Comparison of ENCODE assay signal across 23 cellular contexts in the genomic region with DNA sequence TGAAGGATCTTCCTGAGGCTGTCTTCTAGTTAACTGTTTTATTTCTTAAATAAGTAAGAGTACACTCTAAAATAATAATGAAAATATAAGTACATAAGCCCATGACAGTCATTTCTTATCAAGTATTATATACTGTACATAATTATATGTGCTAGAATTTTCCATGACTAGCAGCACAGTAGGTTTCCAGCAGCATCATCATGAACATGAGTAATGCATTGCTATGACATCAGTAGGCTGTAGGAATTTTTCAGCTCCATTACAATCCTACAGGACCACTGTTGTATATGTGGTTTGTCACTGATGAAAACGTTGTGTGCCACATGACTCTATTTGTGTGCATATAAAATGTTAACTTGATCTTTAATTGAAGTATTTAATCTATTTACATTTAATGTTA. TPM values are rescaled to one million over a fixed set of nuclear protein-coding genes. Genes with fewer than 3 reads are reported as not detected.
DNase-seq lines count a peak whose midpoint lies in the region; ATAC-seq, FAIRE-seq and TF ChIP-seq lines count a peak whose summit lies in the region.
"Had no signal": no experiment of that assay in that cellular context is flagged by ENCODE, and none has a peak within 500 bp of the region (broad histone marks: within the 10 kb centered on the region; RNA-seq: fewer than 3 reads in every experiment).

No MANE protein-coding gene starts in this region.

- no peaks in the 10 kb centered on the region for H3K36me3 ChIP-seq in CD8-positive, alpha-beta T cell (ENCODE audit: insufficient read depth, low read length)
- H3K36me3 ChIP-seq: thyroid gland had no signal

- peaks cover 4% of the 10 kb centered on the region for H3K9me3 Mint-ChIP-seq in CD8-positive, alpha-beta T cell
- H3K9me3 Mint-ChIP-seq: natural killer cell had no signal

- no peak overlapping the region for H3K4me3 ChIP-seq in CD8-positive, alpha-beta T cell (ENCODE audit: low read depth, low read length)
- H3K4me3 ChIP-seq: thyroid gland had no signal

- TF ChIP-seq CTCF in CD8-positive, alpha-beta T cell (IDR thresholded peaks at IDR 0.05), result no peak

- intact Hi-C loops in CD8-positive, alpha-beta T cell (cut with DNase I, micrococcal nuclease), result no loop called here

- peaks cover 19% of the 10 kb centered on the region for H3K27me3 Mint-ChIP-seq in CD8-positive, alpha-beta T cell (ENCODE audit: low read depth)

- FAIRE-seq in islet of Langerhans (lab: Jason Lieb, UNC), result peak; percentile 47
- FAIRE-seq: GM18507 had no signal

- peak; percentile 60 for DNase-seq in EH (ENCODE audit: low read depth)
- DNase-seq in LHCN-M2 (ENCODE audit: low read depth), result peak; percentile 23
- DNase-seq in astrocyte of the hippocampus (ENCODE audit: low read depth, low spot score), result peak; percentile 6
- DNase-seq in CD8-positive, alpha-beta T cell, result no peak
- no peak for DNase-seq in islet precursor cell
- DNase-seq: activated CD4-positive, alpha-beta T cell treated with anti-CD3 and anti-CD28 coated beads for 36 hours; Caco-2; central memory CD4-positive, alpha-beta T cell; left colon; natural killer cell; NCI-H524; stimulated activated CD4-positive, alpha-beta T cell treated with anti-CD3 and anti-CD28 coated beads, Interleukin-2, amount 100 ng/mL, for 48 hours; stimulated activated naive CD4-positive, alpha-beta T cell treated with Interleukin-2 at 50 U/mL for 16 hours; SW 1271; thyroid gland had no signal

- no peak overlapping the region for H3K27ac Mint-ChIP-seq in CD8-positive, alpha-beta T cell
- H3K27ac Mint-ChIP-seq: activated CD4-positive, alpha-beta T cell treated with anti-CD3 and anti-CD28 coated beads for 36 hours; natural killer cell had no signal

- CTCF ChIA-PET in CD8-positive, alpha-beta T cell (lab: Charles Lee), result interaction anchor here (1.7 to 1.9 kb wide), 2 partner anchors 8 to 12 kb away, joined by 7 to 10 read pairs; no protein-coding TSS in a partner anchor

- peaks cover 2% of the 10 kb centered on the region for H3K27me3 ChIP-seq in CD8-positive, alpha-beta T cell (ENCODE audit: insufficient read depth, low read length)
- H3K27me3 ChIP-seq: thyroid gland had no signal

- POLR2A ChIA-PET in CD8-positive, alpha-beta T cell (lab: Charles Lee), result interaction anchor here (1.4 kb wide), 1 partner anchor 9 kb away, joined by 3 read pairs; no protein-coding TSS in a partner anchor

- peaks cover 8% of the 10 kb centered on the region for H3K36me3 Mint-ChIP-seq in CD8-positive, alpha-beta T cell
- H3K36me3 Mint-ChIP-seq: natural killer cell had no signal

- TF ChIP-seq POLR2A in GM18505 (IDR thresholded peaks at IDR 0.05; ENCODE audit: borderline replicate concordance, extremely low read depth, insufficient read depth, insufficient read length), result no peak

- no peak overlapping the region for H3K4me3 Mint-ChIP-seq in CD8-positive, alpha-beta T cell
- H3K4me3 Mint-ChIP-seq: activated CD4-positive, alpha-beta T cell treated with anti-CD3 and anti-CD28 coated beads for 36 hours; natural killer cell had no signal

- no peak overlapping the region for H3K27ac ChIP-seq in CD8-positive, alpha-beta T cell (ENCODE audit: low read depth, low read length)
- H3K27ac ChIP-seq: thyroid gland had no signal

- no peaks in the 10 kb centered on the region for H3K4me1 ChIP-seq in CD8-positive, alpha-beta T cell (ENCODE audit: insufficient read depth, low read length)
- H3K4me1 ChIP-seq: Caco-2, thyroid gland had no signal

- H3K4me1 Mint-ChIP-seq in CD8-positive, alpha-beta T cell (ENCODE audit: low read depth), result no peaks in the 10 kb centered on the region
- H3K4me1 Mint-ChIP-seq: natural killer cell had no signal

- no peak for ATAC-seq in GM18505 (IDR thresholded peaks at IDR 0.05; ENCODE audit: unreplicated experiment)
- no peak for ATAC-seq in CD8-positive, alpha-beta T cell
- ATAC-seq: activated CD4-positive, alpha-beta T cell treated with anti-CD3 and anti-CD28 coated beads for 36 hours; HCT116; left colon; natural killer cell had no signal

- H3K9me3 ChIP-seq in CD8-positive, alpha-beta T cell (ENCODE audit: low read length), result no peaks in the 10 kb centered on the region
- H3K9me3 ChIP-seq: Caco-2, thyroid gland had no signal

RNA-seq across cellular contexts. Expression of a gene that starts 22.0 kb away (rescaled TPM):
- total RNA-seq in LHCN-M2 (2014; rRNA removed), result 7.8 and 9.4 TPM in 2 replicates
- polyA plus RNA-seq in LHCN-M2 (2012), result 4.7 TPM
- 10 to 100 TPM; 10.7 to 11.4 TPM for total RNA-seq in CD8-positive, alpha-beta T cell

RNA-seq across cellular contexts. Expression of a gene that starts 34.9 kb away (rescaled TPM):
- total RNA-seq in LHCN-M2 (2014; rRNA removed), result not detected in 2 replicates
- not detected for polyA plus RNA-seq in LHCN-M2 (2012)
- total RNA-seq in CD8-positive, alpha-beta T cell, result not detected
- total RNA-seq: activated CD4-positive, alpha-beta T cell treated with anti-CD3 and anti-CD28 coated beads for 36 hours; Caco-2; epithelial cell of proximal tubule; left colon; mesenteric fat pad; natural killer cell; posterior vena cava; skeletal muscle tissue; thyroid gland had no signal

Comparison
In these comparisons a context has a peak if more than half of its experiments do, and no peak if none do; other contexts are left out.
1. DNase-seq: peak in EH (single experiment), LHCN-M2 (single experiment) and astrocyte of the hippocampus (single experiment); none in CD8-positive, alpha-beta T cell (0 of 7) and islet precursor cell (single experiment).